In the genomic region with DNA sequence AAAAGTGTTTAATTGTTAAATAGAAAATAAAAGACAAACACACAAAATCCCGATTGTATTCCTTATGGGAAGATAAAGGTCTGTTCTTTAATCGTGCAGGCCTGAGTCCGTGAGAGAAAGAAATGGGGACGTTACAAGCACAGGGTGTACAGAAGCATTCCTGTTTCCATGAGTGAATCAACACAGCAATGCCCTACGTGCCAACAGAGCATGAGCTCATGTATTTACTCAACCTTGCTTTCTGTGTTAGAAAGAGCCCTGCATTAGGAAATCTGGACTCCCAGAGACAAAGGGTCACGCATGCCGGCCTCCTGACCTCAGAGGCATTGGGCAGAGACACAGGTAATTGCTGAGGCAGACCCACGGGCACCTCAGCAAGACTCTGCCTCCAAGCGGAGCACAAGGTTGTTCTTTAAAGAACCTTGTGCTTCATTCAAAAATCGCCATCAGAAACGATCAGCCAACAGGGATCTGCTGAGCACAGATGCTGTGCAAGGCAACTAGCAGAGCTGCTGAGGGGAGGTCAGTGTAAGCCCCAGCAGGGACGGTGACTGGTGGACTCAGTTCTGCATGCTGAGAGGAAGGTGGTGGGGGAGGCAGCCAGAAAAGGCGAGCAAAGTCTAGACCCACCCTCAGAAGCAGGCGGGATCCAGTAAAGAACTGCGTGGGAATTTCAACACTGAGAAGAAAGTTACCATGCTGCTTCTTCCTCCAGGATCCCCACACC, we compare ENCODE assay signal across 1 cellular context.
A peak's percentile ranks its signal among the peaks of the same experiment; 100 is the strongest.
TF ChIP-seq lines count a peak whose summit lies in the region.

No MANE protein-coding gene starts in this region.

TF ChIP-seq in A549, 52 proteins besides CTCF, POLR2A, EP300 and RAD21 (continued from another document):
- TF ChIP-seq CHD2 (IDR thresholded peaks at IDR 0.05; ENCODE audit: low read length, partially characterized antibody) (no peak), HDAC2 (IDR thresholded peaks at IDR 0.05) (no peak), SREBF2 (IDR thresholded peaks at IDR 0.05) (no peak), GATA3 (IDR thresholded peaks at IDR 0.05; ENCODE audit: borderline replicate concordance) (peak; percentile 89), ZSCAN20 (CRISPR knock-in tag; IDR thresholded peaks at IDR 0.05) (no peak), MAZ (IDR thresholded peaks at IDR 0.05; ENCODE audit: borderline replicate concordance, low read depth, low read length) (no peak), FOSB (CRISPR knock-in tag; IDR thresholded peaks at IDR 0.05) (no peak), CBX8 (IDR thresholded peaks at IDR 0.05) (no peak), EHMT2 (IDR thresholded peaks at IDR 0.05; ENCODE audit: low read depth) (no peak), TP53 (CRISPR knock-in tag; IDR thresholded peaks at IDR 0.05) (no peak), RARB (CRISPR knock-in tag; IDR thresholded peaks at IDR 0.05) (peak; percentile 87), EHF (CRISPR knock-in tag; IDR thresholded peaks at IDR 0.05) (no peak), ZFP36 (IDR thresholded peaks at IDR 0.05; ENCODE audit: borderline replicate concordance, partially characterized antibody) (no peak), FOXS1 (CRISPR knock-in tag; IDR thresholded peaks at IDR 0.05) (peak; percentile 88; the same call in 1 of the 2 replicates), NR3C1 (IDR thresholded peaks at IDR 0.05) (no peak), CBX2 (IDR thresholded peaks at IDR 0.05; ENCODE audit: borderline replicate concordance, low read depth) (no peak), CHD4 (IDR thresholded peaks at IDR 0.05; ENCODE audit: borderline replicate concordance) (no peak), ESRRA (IDR thresholded peaks at IDR 0.05; ENCODE audit: borderline replicate concordance, low read length) (peak; percentile 94), MYC (IDR thresholded peaks at IDR 0.05; ENCODE audit: borderline replicate concordance, low read length) (peak; percentile 82; the same call in 1 of the 2 replicates), KDM5A (IDR thresholded peaks at IDR 0.05) (no peak), JUN (IDR thresholded peaks at IDR 0.05) (peak; percentile 93 to 96; a peak in 4 of 5 replicates), FOSL2 (IDR thresholded peaks at IDR 0.05) (peak; percentile 65; the same call in 1 of the 2 replicates), FOSL2 (CRISPR knock-in tag; IDR thresholded peaks at IDR 0.05) (peak; percentile 93), ZNF302 (CRISPR knock-in tag; IDR thresholded peaks at IDR 0.05) (no peak)
- TF ChIP-seq, protein P1, sequence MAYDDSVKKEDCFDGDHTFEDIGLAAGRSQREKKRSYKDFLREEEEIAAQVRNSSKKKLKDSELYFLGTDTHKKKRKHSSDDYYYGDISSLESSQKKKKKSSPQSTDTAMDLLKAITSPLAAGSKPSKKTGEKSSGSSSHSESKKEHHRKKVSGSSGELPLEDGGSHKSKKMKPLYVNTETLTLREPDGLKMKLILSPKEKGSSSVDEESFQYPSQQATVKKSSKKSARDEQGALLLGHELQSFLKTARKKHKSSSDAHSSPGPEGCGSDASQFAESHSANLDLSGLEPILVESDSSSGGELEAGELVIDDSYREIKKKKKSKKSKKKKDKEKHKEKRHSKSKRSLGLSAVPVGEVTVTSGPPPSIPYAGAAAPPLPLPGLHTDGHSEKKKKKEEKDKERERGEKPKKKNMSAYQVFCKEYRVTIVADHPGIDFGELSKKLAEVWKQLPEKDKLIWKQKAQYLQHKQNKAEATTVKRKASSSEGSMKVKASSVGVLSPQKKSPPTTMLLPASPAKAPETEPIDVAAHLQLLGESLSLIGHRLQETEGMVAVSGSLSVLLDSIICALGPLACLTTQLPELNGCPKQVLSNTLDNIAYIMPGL (CRISPR knock-in tag; IDR thresholded peaks at IDR 0.05; ENCODE audit: borderline replicate concordance) = no peak
- TF ChIP-seq, protein P2, sequence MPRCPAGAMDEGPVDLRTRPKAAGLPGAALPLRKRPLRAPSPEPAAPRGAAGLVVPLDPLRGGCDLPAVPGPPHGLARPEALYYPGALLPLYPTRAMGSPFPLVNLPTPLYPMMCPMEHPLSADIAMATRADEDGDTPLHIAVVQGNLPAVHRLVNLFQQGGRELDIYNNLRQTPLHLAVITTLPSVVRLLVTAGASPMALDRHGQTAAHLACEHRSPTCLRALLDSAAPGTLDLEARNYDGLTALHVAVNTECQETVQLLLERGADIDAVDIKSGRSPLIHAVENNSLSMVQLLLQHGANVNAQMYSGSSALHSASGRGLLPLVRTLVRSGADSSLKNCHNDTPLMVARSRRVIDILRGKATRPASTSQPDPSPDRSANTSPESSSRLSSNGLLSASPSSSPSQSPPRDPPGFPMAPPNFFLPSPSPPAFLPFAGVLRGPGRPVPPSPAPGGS (IDR thresholded peaks at IDR 0.05) = peak; percentile 94; the same call in 2 of the 3 replicates
- TF ChIP-seq, protein P3, sequence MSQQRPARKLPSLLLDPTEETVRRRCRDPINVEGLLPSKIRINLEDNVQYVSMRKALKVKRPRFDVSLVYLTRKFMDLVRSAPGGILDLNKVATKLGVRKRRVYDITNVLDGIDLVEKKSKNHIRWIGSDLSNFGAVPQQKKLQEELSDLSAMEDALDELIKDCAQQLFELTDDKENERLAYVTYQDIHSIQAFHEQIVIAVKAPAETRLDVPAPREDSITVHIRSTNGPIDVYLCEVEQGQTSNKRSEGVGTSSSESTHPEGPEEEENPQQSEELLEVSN (IDR thresholded peaks at IDR 0.05; ENCODE audit: borderline replicate concordance, low read depth) = no peak; the same call in 1 of the 2 replicates
- TF ChIP-seq, protein P4, sequence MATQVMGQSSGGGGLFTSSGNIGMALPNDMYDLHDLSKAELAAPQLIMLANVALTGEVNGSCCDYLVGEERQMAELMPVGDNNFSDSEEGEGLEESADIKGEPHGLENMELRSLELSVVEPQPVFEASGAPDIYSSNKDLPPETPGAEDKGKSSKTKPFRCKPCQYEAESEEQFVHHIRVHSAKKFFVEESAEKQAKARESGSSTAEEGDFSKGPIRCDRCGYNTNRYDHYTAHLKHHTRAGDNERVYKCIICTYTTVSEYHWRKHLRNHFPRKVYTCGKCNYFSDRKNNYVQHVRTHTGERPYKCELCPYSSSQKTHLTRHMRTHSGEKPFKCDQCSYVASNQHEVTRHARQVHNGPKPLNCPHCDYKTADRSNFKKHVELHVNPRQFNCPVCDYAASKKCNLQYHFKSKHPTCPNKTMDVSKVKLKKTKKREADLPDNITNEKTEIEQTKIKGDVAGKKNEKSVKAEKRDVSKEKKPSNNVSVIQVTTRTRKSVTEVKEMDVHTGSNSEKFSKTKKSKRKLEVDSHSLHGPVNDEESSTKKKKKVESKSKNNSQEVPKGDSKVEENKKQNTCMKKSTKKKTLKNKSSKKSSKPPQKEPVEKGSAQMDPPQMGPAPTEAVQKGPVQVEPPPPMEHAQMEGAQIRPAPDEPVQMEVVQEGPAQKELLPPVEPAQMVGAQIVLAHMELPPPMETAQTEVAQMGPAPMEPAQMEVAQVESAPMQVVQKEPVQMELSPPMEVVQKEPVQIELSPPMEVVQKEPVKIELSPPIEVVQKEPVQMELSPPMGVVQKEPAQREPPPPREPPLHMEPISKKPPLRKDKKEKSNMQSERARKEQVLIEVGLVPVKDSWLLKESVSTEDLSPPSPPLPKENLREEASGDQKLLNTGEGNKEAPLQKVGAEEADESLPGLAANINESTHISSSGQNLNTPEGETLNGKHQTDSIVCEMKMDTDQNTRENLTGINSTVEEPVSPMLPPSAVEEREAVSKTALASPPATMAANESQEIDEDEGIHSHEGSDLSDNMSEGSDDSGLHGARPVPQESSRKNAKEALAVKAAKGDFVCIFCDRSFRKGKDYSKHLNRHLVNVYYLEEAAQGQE (IDR thresholded peaks at IDR 0.05) = no peak
